ENCODE assay signal across 8 cellular contexts in the genomic region with DNA sequence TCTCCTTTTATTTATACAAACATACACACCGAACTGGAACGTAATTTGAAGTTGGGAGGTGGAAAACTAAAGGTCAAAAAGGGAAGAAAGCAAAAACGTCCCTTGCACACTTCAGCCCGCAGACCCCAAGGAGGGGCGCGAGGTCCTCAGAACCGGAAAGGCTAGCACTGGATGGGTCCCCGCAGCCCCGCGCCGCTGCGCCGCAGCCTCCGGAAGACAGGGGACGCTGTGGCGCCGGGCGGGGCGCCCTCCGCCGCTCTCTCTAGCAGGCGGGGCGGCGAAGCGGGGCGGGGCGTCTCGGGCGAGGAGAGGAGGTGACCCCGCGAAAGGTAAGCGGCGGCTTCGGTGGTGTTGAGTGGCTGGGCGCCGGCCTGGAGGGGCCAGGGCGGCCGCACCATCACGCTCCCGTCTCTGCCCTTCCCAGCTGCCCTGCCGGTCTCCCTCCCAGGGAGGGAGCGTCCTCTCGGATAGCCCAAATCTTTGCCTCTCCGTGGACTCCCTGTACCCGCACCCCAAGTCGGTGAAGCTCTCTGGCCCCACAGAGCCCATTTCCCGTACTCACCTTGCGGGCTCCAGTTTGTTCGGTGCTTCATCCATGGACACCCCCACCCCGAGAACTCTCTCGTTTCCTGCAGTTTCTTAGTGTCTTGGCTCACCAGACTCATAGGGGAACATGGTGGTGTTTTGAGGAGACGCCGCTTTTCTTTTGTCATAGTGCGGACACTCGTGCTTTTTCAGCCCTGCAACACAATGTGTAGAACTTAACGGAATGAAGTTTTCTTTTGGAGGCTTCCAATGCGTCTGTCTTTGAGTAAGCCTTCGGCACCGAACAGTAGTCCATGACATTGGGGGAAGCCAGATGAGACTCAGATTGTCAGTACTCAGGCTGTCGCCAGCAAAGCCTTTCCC. TPM values are rescaled to one million over a fixed set of nuclear protein-coding genes. Genes with fewer than 3 reads are reported as not detected.
DNase-seq lines count a peak whose midpoint lies in the region; ATAC-seq and TF ChIP-seq lines count a peak whose summit lies in the region.

A gene with protein sequence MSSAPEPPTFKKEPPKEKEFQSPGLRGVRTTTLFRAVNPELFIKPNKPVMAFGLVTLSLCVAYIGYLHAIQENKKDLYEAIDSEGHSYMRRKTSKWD (plus strand): TSS at position 285 of the 909 bp plus-strand sequence. CDS start 14,444 bp downstream, outside the sequence.

- TF ChIP-seq CTCF in hepatocyte (IDR thresholded peaks at IDR 0.05; ENCODE audit: poor library complexity): peak; percentile 94

- H3K9me2 ChIP-seq in hepatocyte (replicated peaks; ENCODE audit: insufficient read depth): no peaks in the 10 kb centered on the region

- intact Hi-C loops in aorta (cut with DNase I): loop anchor here (2.0 to 10.0 kb wide), 3 partner anchors 150 to 170 kb away; a partner anchor contains a TSS

- peak within 1 kb of the TSS; percentile 91 for H3K27ac Mint-ChIP-seq in T-helper 17 cell

- H3K4me1 ChIP-seq in hepatocyte (ENCODE audit: insufficient read depth): no peaks in the 10 kb centered on the region
- H3K4me1 ChIP-seq in aorta (ENCODE audit: control insufficient read depth in 1 of 2, insufficient read depth in 2 of 2, low read length in 2 of 2): no peaks in the 10 kb centered on the region

- peak within 1 kb of the TSS; percentile 74 for H3K4me2 ChIP-seq in hepatocyte

- H3K4me3 Mint-ChIP-seq in T-helper 17 cell: peak within 1 kb of the TSS; percentile 96

- H3K27me3 ChIP-seq in hepatocyte: no peaks in the 10 kb centered on the region
- H3K27me3 ChIP-seq in aorta (ENCODE audit: control insufficient read depth in 1 of 2, insufficient read depth in 2 of 2, low read length in 1 of 2): no peaks in the 10 kb centered on the region

- TF ChIP-seq POLR2A in GM15510 (IDR thresholded peaks at IDR 0.05; ENCODE audit: borderline replicate concordance, extremely low read depth, insufficient read length): peak; percentile 87

- H3K9me3 ChIP-seq in T-helper 17 cell (ENCODE audit: control insufficient read depth, low read length, poor library complexity, severe bottlenecking) (no peaks in the 10 kb centered on the region), hepatocyte (ENCODE audit: low read depth) (no peaks in the 10 kb centered on the region), aorta (ENCODE audit: control insufficient read depth, low read length) (no peaks in the 10 kb centered on the region)

- WGBS in hepatocyte (ENCODE audit: low lambda C conversion rate, missing lambda C conversion rate): 3% methylated on average over 43 of the region's 60 CpGs
- WGBS in aorta, 2 donors: 0 to 1% methylated on average over 41 to 60 of the region's 60 CpGs

- H3K27ac ChIP-seq in hepatocyte (peak within 1 kb of the TSS; percentile 72), aorta (ENCODE audit: low read depth in 1 of 2, low read length in 2 of 2) (peak within 1 kb of the TSS in 1 of 2 donors; percentile 45)

- H3K79me2 ChIP-seq in hepatocyte: peaks cover 9% of the 10 kb centered on the region

- ATAC-seq in HG02763 (IDR thresholded peaks at IDR 0.05; ENCODE audit: unreplicated experiment) (peak; percentile 100), T-helper 17 cell (peak; percentile 99), aorta (ENCODE audit: low FRiP score) (peak; percentile 100)

- peak; percentile 37 for DNase-seq in NCI-H128 (lab: John Stamatoyannopoulos, UW; ENCODE audit: unreplicated experiment)
- peak; percentile 76 to 84 (median 81) for DNase-seq in T-helper 17 cell
- DNase-seq in anterior cingulate cortex (lab: John Stamatoyannopoulos, UW): peak in 57 of 58 donors; percentile 7 to 83 (median 62)
- peak; percentile 94 for DNase-seq in hepatocyte (ENCODE audit: low spot score)
- peak; percentile 95 for DNase-seq in retina
- peak; percentile 88 to 94 for DNase-seq in aorta

- no peaks in the 10 kb centered on the region for H3K27me3 Mint-ChIP-seq in T-helper 17 cell

- H3K36me3 Mint-ChIP-seq in T-helper 17 cell (ENCODE audit: low read depth): no peaks in the 10 kb centered on the region

- peaks cover 4% of the 10 kb centered on the region for H3K4me1 Mint-ChIP-seq in T-helper 17 cell

- H4K20me1 ChIP-seq in hepatocyte (ENCODE audit: insufficient read depth, poor library complexity, severe bottlenecking): no peaks in the 10 kb centered on the region

- H2AFZ ChIP-seq in hepatocyte: peak within 1 kb of the TSS; percentile 99

- H3K36me3 ChIP-seq in hepatocyte (replicated peaks; ENCODE audit: insufficient read depth, low read depth) (no peaks in the 10 kb centered on the region), aorta (ENCODE audit: control insufficient read depth in 1 of 2, insufficient read depth in 2 of 2, low read length in 1 of 2) (no peaks in the 10 kb centered on the region)

- H3K4me3 ChIP-seq in hepatocyte (peak within 1 kb of the TSS; percentile 94), aorta (ENCODE audit: low read length in 2 of 2) (peak within 1 kb of the TSS; percentile 70 to 94)

RNA-seq across cellular contexts. Expression of the gene that starts here (rescaled TPM):
- total RNA-seq in T-helper 17 cell (1 to 10 TPM; 5.8 to 7.0 TPM), hepatocyte (9.5 and 9.8 TPM in 2 replicates), aorta (10 to 100 TPM; 11.2 to 13.8 TPM)
- polyA plus RNA-seq in hepatocyte (6.5 and 10.7 TPM in 2 replicates), aorta (1 to 10 TPM; 4.1 to 7.6 TPM)

Comparison
In these comparisons a context has a peak if more than half of its experiments do, and no peak if none do; other contexts are left out.
1. DNase-seq: peak in every context shown above with its lines; median percentile 95 in retina; 94 in hepatocyte; 91 in aorta; 81 in T-helper 17 cell; 62 in anterior cingulate cortex; 37 in NCI-H128.